9 cellular contexts compared by ENCODE assay signal in the genomic region with DNA sequence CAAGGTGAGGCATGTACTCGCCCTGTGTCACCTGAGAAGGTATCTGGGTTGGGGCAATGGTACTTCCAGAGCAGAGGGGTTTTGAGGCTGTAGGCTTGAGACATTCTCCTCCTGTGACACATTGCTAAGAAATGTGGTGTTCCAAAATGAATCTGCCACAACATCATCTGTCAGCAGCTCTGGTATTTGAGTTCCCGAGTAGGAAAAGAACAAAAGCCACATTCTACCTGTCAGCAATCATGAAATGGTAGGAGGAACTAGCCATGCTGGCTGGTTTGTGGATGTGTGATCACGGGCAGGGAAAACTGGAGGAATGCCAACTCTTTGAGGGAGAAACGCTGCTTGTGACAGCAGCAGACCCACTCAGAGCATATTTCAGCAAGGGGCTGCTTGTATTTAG.
A peak's percentile ranks its signal among the peaks of the same experiment; 100 is the strongest.
DNase-seq lines count a peak whose midpoint lies in the region; TF ChIP-seq lines count a peak whose summit lies in the region.
"Had no signal": no experiment of that assay in that cellular context is flagged by ENCODE, and none has a peak within 500 bp of the region (broad histone marks: within the 10 kb centered on the region; RNA-seq: fewer than 3 reads in every experiment).

No MANE protein-coding gene starts in this region.

- no peaks in the 10 kb centered on the region for H3K27me3 ChIP-seq in cardiac muscle cell
- H3K27me3 ChIP-seq in SJSA1 (replicated peaks): no peaks in the 10 kb centered on the region
- H3K27me3 ChIP-seq in CD4-positive, alpha-beta memory T cell (ENCODE audit: insufficient read depth, low read length): no peaks in the 10 kb centered on the region

- intact Hi-C loops in cardiac septum (cut with DNase I): loop anchor here (5.0 kb wide), 2 partner anchors 419 to 724 kb away; no protein-coding TSS in a partner anchor
- intact Hi-C loops in CD4-positive, alpha-beta memory T cell (cut with micrococcal nuclease): loop anchor here (1.0 kb wide), 3 partner anchors 416 to 904 kb away; no protein-coding TSS in a partner anchor

- no peak overlapping the region for H3K4me3 Mint-ChIP-seq in type B pancreatic cell
- no peak overlapping the region for H3K4me3 Mint-ChIP-seq in CD4-positive, alpha-beta memory T cell

- H3K36me3 ChIP-seq in cardiac muscle cell: no peaks in the 10 kb centered on the region
- no peaks in the 10 kb centered on the region for H3K36me3 ChIP-seq in SJSA1
- no peaks in the 10 kb centered on the region for H3K36me3 ChIP-seq in CD4-positive, alpha-beta memory T cell (ENCODE audit: insufficient read depth, low read length)

- H3K36me3 Mint-ChIP-seq in type B pancreatic cell: peaks cover 3% of the 10 kb centered on the region
- no peaks in the 10 kb centered on the region for H3K36me3 Mint-ChIP-seq in CD4-positive, alpha-beta memory T cell

- H3K27ac ChIP-seq in cardiac muscle cell (peak overlapping the region; percentile 45), SJSA1 (no peak overlapping the region)
- H3K27ac ChIP-seq in CD4-positive, alpha-beta memory T cell (ENCODE audit: low read depth, low read length): no peak overlapping the region

- no peaks in the 10 kb centered on the region for H3K27me3 Mint-ChIP-seq in type B pancreatic cell
- H3K27me3 Mint-ChIP-seq in CD4-positive, alpha-beta memory T cell: no peaks in the 10 kb centered on the region

- H3K9me3 Mint-ChIP-seq in type B pancreatic cell: peaks cover 12% of the 10 kb centered on the region
- H3K9me3 Mint-ChIP-seq in CD4-positive, alpha-beta memory T cell: no peaks in the 10 kb centered on the region
- H3K9me3 Mint-ChIP-seq: activated T-helper 2 cell treated with anti-CD3 and anti-CD28 coated beads, Interferon-gamma antibody, Interleukin-2, Interleukin-4, amounts not matched to agents 10 μg/mL and 5 μg/mL and 100 μg/mL, durations not matched to agents 14 hours and 24 hours and 36 hours had no signal

- peaks cover 37% of the 10 kb centered on the region for H3K4me1 Mint-ChIP-seq in type B pancreatic cell (ENCODE audit: unreplicated experiment)
- peaks cover 12 to 17% (median 15%) of the 10 kb centered on the region in 4 donors for H3K4me1 Mint-ChIP-seq in CD4-positive, alpha-beta memory T cell

- CTCF ChIA-PET in CD4-positive, alpha-beta memory T cell (lab: Charles Lee; ENCODE audit: partially characterized antibody): interaction anchor here (0.7 to 2.0 kb wide), 3 partner anchors 578 to 718 kb away, joined by 3 to 5 read pairs (median 4); no protein-coding TSS in a partner anchor

- H3K4me3 ChIP-seq in cardiac muscle cell (no peak overlapping the region), SJSA1 (no peak overlapping the region), foreskin fibroblast (ENCODE audit: low read depth in 1 of 2, low read length in 2 of 2) (no peak overlapping the region)
- no peak overlapping the region for H3K4me3 ChIP-seq in CD4-positive, alpha-beta memory T cell (ENCODE audit: low read length in 2 of 2)

- peak; percentile 65 to 95 for DNase-seq in cardiac muscle cell (ENCODE audit: low read depth in 1 of 2, low spot score in 1 of 2)
- DNase-seq in cardiac septum (ENCODE audit: low spot score): no peak
- DNase-seq in SJSA1 (ENCODE audit: low read depth in 1 of 2, low spot score in 2 of 2): peak; percentile 48 to 60
- DNase-seq in foreskin fibroblast: peak; percentile 46 to 53
- no peak for DNase-seq in type B pancreatic cell (ENCODE audit: extremely low spot score, unreplicated experiment)
- DNase-seq in NAMALWA (ENCODE audit: low spot score): no peak
- DNase-seq in CD4-positive, alpha-beta memory T cell: no peak
- no peak for DNase-seq in NCI-H526 (lab: John Stamatoyannopoulos, UW)

- H3K27ac Mint-ChIP-seq in type B pancreatic cell: peak overlapping the region; percentile 75
- H3K27ac Mint-ChIP-seq in CD4-positive, alpha-beta memory T cell: no peak overlapping the region
- H3K27ac Mint-ChIP-seq: activated T-helper 2 cell treated with anti-CD3 and anti-CD28 coated beads, Interferon-gamma antibody, Interleukin-2, Interleukin-4, amounts not matched to agents 10 μg/mL and 5 μg/mL and 100 μg/mL, durations not matched to agents 14 hours and 24 hours and 36 hours had no signal

- H3K4me1 ChIP-seq in cardiac muscle cell (ENCODE audit: low read depth) (peaks cover 14% of the 10 kb centered on the region), SJSA1 (replicated peaks) (peaks cover 48% of the 10 kb centered on the region)
- H3K4me1 ChIP-seq in CD4-positive, alpha-beta memory T cell (ENCODE audit: insufficient read depth, low read length): peaks cover 22% of the 10 kb centered on the region

- TF ChIP-seq CTCF in cardiac muscle cell (IDR thresholded peaks at IDR 0.05; ENCODE audit: low read depth, low read length) (no peak), foreskin fibroblast (IDR thresholded peaks at IDR 0.05; ENCODE audit: low read depth, low read length) (no peak), type B pancreatic cell (conservative IDR thresholded peaks at IDR 0.05) (no peak)

- no peaks in the 10 kb centered on the region for H3K9me3 ChIP-seq in cardiac muscle cell (ENCODE audit: low read depth)
- H3K9me3 ChIP-seq in SJSA1 (replicated peaks): no peaks in the 10 kb centered on the region
- no peaks in the 10 kb centered on the region for H3K9me3 ChIP-seq in CD4-positive, alpha-beta memory T cell (ENCODE audit: control insufficient read depth in 1 of 2, low read length in 2 of 2)

- POLR2A ChIA-PET in CD4-positive, alpha-beta memory T cell (lab: Charles Lee; ENCODE audit: partially characterized antibody): no interaction called here

Comparison
In these comparisons a context has a peak if more than half of its experiments do, and no peak if none do; other contexts are left out.
1. DNase-seq: peak in cardiac muscle cell (2 of 2), SJSA1 (2 of 2) and foreskin fibroblast (2 of 2); none in cardiac septum (single experiment), type B pancreatic cell (single experiment), NAMALWA (single experiment), CD4-positive, alpha-beta memory T cell (0 of 5) and NCI-H526 (0 of 2).